In genomic region chr3:45786801-45787495, GRCh38 we compare ENCODE assay signal across 27 cellular contexts. TPM values are rescaled to one million over a fixed set of nuclear protein-coding genes. Genes with fewer than 3 reads are reported as not detected.
"Had no signal": no experiment of that assay in that cellular context is flagged by ENCODE, and none has a peak within 500 bp of the region (broad histone marks: within the 10 kb centered on the region; RNA-seq: fewer than 3 reads in every experiment).

No MANE protein-coding gene starts in this region.

- H3K27ac Mint-ChIP-seq: activated CD4-positive, alpha-beta T cell treated with anti-CD3 and anti-CD28 coated beads, Interleukin-2, amount 10 ng/mL, durations not matched to agents 7 days and 5 days; activated naive CD4-positive, alpha-beta T cell treated with anti-CD3 and anti-CD28 coated beads, Interleukin-2, amount 10 ng/mL, durations not matched to agents 7 days and 5 days; dendritic cell treated with granulocyte-macrophage colony-stimulating factor and Interleukin-4, amounts not matched to agents 40 ng/mL and 50 ng/mL, for 4 days; immature natural killer cell; stimulated activated effector memory CD8-positive, alpha-beta T cell treated with anti-CD3 and anti-CD28 coated beads, Interleukin-12 subunit alpha, Interleukin-12 subunit beta, amount 100 ng/mL, for 72 hours had no signal

- H3K4me3 ChIP-seq: body of pancreas, left ventricle myocardium inferior, right lobe of liver, skin epidermis, transverse colon had no signal

- H3K4me3 Mint-ChIP-seq: activated CD4-positive, alpha-beta T cell treated with anti-CD3 and anti-CD28 coated beads, Interleukin-2, amount 10 ng/mL, durations not matched to agents 7 days and 5 days; activated naive CD4-positive, alpha-beta T cell treated with anti-CD3 and anti-CD28 coated beads, Interleukin-2, amount 10 ng/mL, durations not matched to agents 7 days and 5 days; dendritic cell treated with granulocyte-macrophage colony-stimulating factor and Interleukin-4, amounts not matched to agents 40 ng/mL and 50 ng/mL, for 4 days; immature natural killer cell; natural killer cell; stimulated activated effector memory CD8-positive, alpha-beta T cell treated with anti-CD3 and anti-CD28 coated beads, Interleukin-12 subunit alpha, Interleukin-12 subunit beta, amount 100 ng/mL, for 72 hours had no signal

- H3K36me3 Mint-ChIP-seq: natural killer cell; stimulated activated effector memory CD8-positive, alpha-beta T cell treated with anti-CD3 and anti-CD28 coated beads, Interleukin-12 subunit alpha, Interleukin-12 subunit beta, amount 100 ng/mL, for 72 hours had no signal

- H3K27ac ChIP-seq: body of pancreas, left ventricle myocardium inferior, neutrophil, parathyroid adenoma, right lobe of liver, skin epidermis, transverse colon, WERI-Rb-1 had no signal

- H3K79me2 ChIP-seq: parathyroid adenoma had no signal

- H3K4me1 Mint-ChIP-seq: activated CD4-positive, alpha-beta T cell treated with anti-CD3 and anti-CD28 coated beads, Interleukin-2, amount 10 ng/mL, durations not matched to agents 7 days and 5 days; activated naive CD4-positive, alpha-beta T cell treated with anti-CD3 and anti-CD28 coated beads, Interleukin-2, amount 10 ng/mL, durations not matched to agents 7 days and 5 days; immature natural killer cell; natural killer cell; stimulated activated effector memory CD8-positive, alpha-beta T cell treated with anti-CD3 and anti-CD28 coated beads, Interleukin-12 subunit alpha, Interleukin-12 subunit beta, amount 100 ng/mL, for 72 hours had no signal

- H3K36me3 ChIP-seq: left ventricle myocardium inferior, neutrophil, right lobe of liver, transverse colon, WERI-Rb-1 had no signal

- DNase-seq: activated CD4-positive, alpha-beta T cell treated with anti-CD3 and anti-CD28 coated beads, Interleukin-2, amount 10 ng/mL, durations not matched to agents 7 days and 5 days; activated CD4-positive, CD25-positive, alpha-beta regulatory T cell treated with anti-CD3 and anti-CD28 coated beads, Interleukin-2, amount 50 U/mL, for 72 hours; activated effector memory CD4-positive, alpha-beta T cell treated with anti-CD3 and anti-CD28 coated beads, Interleukin-2, amount 50 U/mL, for 16 hours; activated naive CD4-positive, alpha-beta T cell treated with anti-CD3 and anti-CD28 coated beads, Interleukin-2, amount 10 ng/mL, durations not matched to agents 7 days and 5 days; activated T-cell treated with anti-CD3 and anti-CD28 coated beads for 4 hours; anterior cingulate cortex; body of pancreas; effector CD8-positive, alpha-beta T cell; foreskin melanocyte; immature natural killer cell; kidney glomerular epithelial cell; left ventricle myocardium inferior; mammary epithelial cell; midbrain; natural killer cell; stimulated activated CD4-positive, alpha-beta T cell treated with anti-CD3 and anti-CD28 coated beads, Interleukin-1b, Interleukin-23, amount 100 ng/mL, for 48 hours; T-helper 1 cell; transverse colon; WERI-Rb-1 had no signal

- H3K9me3 Mint-ChIP-seq: activated CD4-positive, alpha-beta T cell treated with anti-CD3 and anti-CD28 coated beads, Interleukin-2, amount 10 ng/mL, durations not matched to agents 7 days and 5 days had no signal

- H3K9me3 ChIP-seq: body of pancreas, neutrophil, right lobe of liver, transverse colon had no signal

- H3K4me1 ChIP-seq: left ventricle myocardium inferior, parathyroid adenoma, right lobe of liver, transverse colon had no signal

- H3K27me3 ChIP-seq: body of pancreas, right lobe of liver, transverse colon had no signal

- ATAC-seq: body of pancreas; natural killer cell; right lobe of liver; stimulated activated effector memory CD8-positive, alpha-beta T cell treated with anti-CD3 and anti-CD28 coated beads, Interleukin-12 subunit alpha, Interleukin-12 subunit beta, amount 100 ng/mL, for 72 hours had no signal

- H2AFZ ChIP-seq: parathyroid adenoma had no signal

- H3K9ac ChIP-seq: parathyroid adenoma had no signal

RNA-seq across cellular contexts. Expression of gene SLC6A20, which starts 9.4 kb away (rescaled TPM):
- total RNA-seq: activated CD4-positive, alpha-beta T cell treated with anti-CD3 and anti-CD28 coated beads, Interleukin-2, amount 10 ng/mL, durations not matched to agents 7 days and 5 days; cardiac septum; chondrocyte; left ventricle myocardium inferior had no signal
